In genomic region chr5:44809956-44810276, GRCh38 we compare ENCODE assay signal across 8 cellular contexts. TPM values are rescaled to one million over a fixed set of nuclear protein-coding genes. Genes with fewer than 3 reads are reported as not detected.
DNase-seq lines count a peak whose midpoint lies in the region; ATAC-seq, FAIRE-seq and TF ChIP-seq lines count a peak whose summit lies in the region.

No MANE protein-coding gene starts in this region.

- 2% methylated on average over 8 of the region's 8 CpGs; no CpG with 5 or more reads in 1 of the 2 experiments for WGBS in H1 (ENCODE audit: extremely low coverage in 1 of 2, insufficient coverage in 1 of 2, insufficient read length in 1 of 2, insufficient replicate concordance in 2 of 2, low coverage in 1 of 2, low lambda C conversion rate in 2 of 2, missing lambda C conversion rate in 1 of 2), 2 experiments

- H4K20me1 ChIP-seq in BLaER1 = peaks cover 48% of the 10 kb centered on the region
- peaks cover 5 to 9% of the 10 kb centered on the region in 2 experiments for H4K20me1 ChIP-seq in H1 (replicated peaks in 1 of 2; ENCODE audit: control insufficient read depth in 1 of 2, insufficient read depth in 2 of 2, low read length in 2 of 2)

- H2BK20ac ChIP-seq in H1 (ENCODE audit: low read length) = no peak overlapping the region

- H3K27me3 ChIP-seq in BLaER1 (no peaks in the 10 kb centered on the region), H1 (replicated peaks in 1 of 4; ENCODE audit: control insufficient read depth in 3 of 4, extremely low read depth in 1 of 4, insufficient read depth in 3 of 4, low read length in 3 of 4) (no peaks in the 10 kb centered on the region)

- TF ChIP-seq CTCF in NB4 (IDR thresholded peaks at IDR 0.05; ENCODE audit: low read depth, low read length) = no peak
- no peak for TF ChIP-seq CTCF in H1 (IDR thresholded peaks at IDR 0.05; ENCODE audit: control extremely low read depth in 1 of 3, insufficient read depth in 1 of 3, low read depth in 1 of 3, low read length in 3 of 3)
- TF ChIP-seq CTCF in nephron progenitor cell (IDR thresholded peaks at IDR 0.05) = no peak

- H3K4me3 ChIP-seq in BLaER1 = peak overlapping the region; percentile 94
- peak overlapping the region; percentile 85 for H3K4me3 ChIP-seq in NB4 (ENCODE audit: low read depth, low read length)
- H3K4me3 ChIP-seq in H1 (ENCODE audit: extremely low read depth in 1 of 4, insufficient read depth in 2 of 4, low read depth in 3 of 4, low read length in 4 of 4) = peak overlapping the region; percentile 94 to 97 (median 95)

- TF ChIP-seq POLR2A in NB4 (IDR thresholded peaks at IDR 0.05; ENCODE audit: extremely low read depth, insufficient read length) (no peak), H1 (IDR thresholded peaks at IDR 0.05; ENCODE audit: control extremely low read depth in 1 of 2, low read depth in 2 of 2, low read length in 2 of 2) (no peak)

- H3K36me3 Mint-ChIP-seq in nephron progenitor cell (ENCODE audit: low read depth) = peaks cover 27% of the 10 kb centered on the region

- peak overlapping the region; percentile 87 for H3K27ac ChIP-seq in BLaER1
- no peak overlapping the region for H3K27ac ChIP-seq in H1 (ENCODE audit: low read depth, low read length)

- no peak overlapping the region for H4K5ac ChIP-seq in H1 (ENCODE audit: insufficient read length, low read depth, low read length)

- H3K4me1 Mint-ChIP-seq in nephron progenitor cell = peaks cover 41% of the 10 kb centered on the region

- intact Hi-C loops in sciatic nerve (cut with DNase I) = no loop called here

- CTCF ChIA-PET in H1 (lab: Charles Lee; ENCODE audit: partially characterized antibody) = interaction anchor here (0.7 kb wide), 1 partner anchor 207 kb away, joined by 4 read pairs; no protein-coding TSS in a partner anchor

- no peak overlapping the region for H2BK5ac ChIP-seq in H1 (ENCODE audit: low read depth, low read length)

- no peak for ATAC-seq in sciatic nerve
- no peak for ATAC-seq in activated CD4-positive, CD25-positive, alpha-beta regulatory T cell treated with anti-CD3 and anti-CD28 coated beads, Interleukin-2, amount 50 U/mL, for 24 hours

- no peak overlapping the region for H3K18ac ChIP-seq in H1 (ENCODE audit: extremely low read depth, low read length)

- no peak overlapping the region for H4K91ac ChIP-seq in H1 (replicated peaks; ENCODE audit: insufficient read length, low read length)

- H3K27me3 Mint-ChIP-seq in nephron progenitor cell (ENCODE audit: low read depth, poor library complexity) = no peaks in the 10 kb centered on the region

- peak overlapping the region; percentile 73 for H3K4me2 ChIP-seq in BLaER1
- H3K4me2 ChIP-seq in H1 (ENCODE audit: insufficient read depth in 1 of 2, low read depth in 2 of 2, low read length in 2 of 2) = peak overlapping the region; percentile 77 to 85

- no peak overlapping the region for H3K23ac ChIP-seq in H1 (ENCODE audit: insufficient read length)

- H3K79me2 ChIP-seq in H1 (ENCODE audit: control insufficient read depth in 1 of 2, insufficient read depth in 2 of 2, low read length in 2 of 2) = peaks cover 16 to 60% of the 10 kb centered on the region in 2 experiments

- no peaks in the 10 kb centered on the region for H3K9me3 Mint-ChIP-seq in nephron progenitor cell

- no peaks in the 10 kb centered on the region; the same call in 1 of the 2 replicates for H3K79me1 ChIP-seq in H1 (ENCODE audit: low read depth, low read length)

- no peak for TF ChIP-seq RAD21 in H1 (IDR thresholded peaks at IDR 0.05 in 1 of 2, conservative IDR thresholded peaks at IDR 0.05 in 1 of 2; ENCODE audit: low read depth in 2 of 2, low read length in 2 of 2)

- POLR2A ChIA-PET in H1 (lab: Charles Lee; ENCODE audit: partially characterized antibody) = interaction anchor here (0.5 to 1.8 kb wide), 3 partner anchors 14 to 219 kb away, joined by 3 to 6 read pairs (median 3); no protein-coding TSS in a partner anchor

- no peak overlapping the region for H2AFZ ChIP-seq in H1 (ENCODE audit: low read length)

- no peak overlapping the region for H3K14ac ChIP-seq in H1 (ENCODE audit: insufficient read length)

- H3K36me3 ChIP-seq in BLaER1 = peaks cover 40% of the 10 kb centered on the region
- H3K36me3 ChIP-seq in H1 (ENCODE audit: control insufficient read depth in 2 of 4, insufficient read depth in 4 of 4, low read length in 3 of 4) = peaks cover 2 to 35% (median 24%) of the 10 kb centered on the region in 4 experiments; a peak in 7 of 8 replicates

- no peak for TF ChIP-seq EP300 in H1 (IDR thresholded peaks at IDR 0.05; ENCODE audit: borderline replicate concordance in 1 of 2, low read depth in 2 of 2, low read length in 2 of 2)

- no peak overlapping the region for H2BK12ac ChIP-seq in H1 (ENCODE audit: low read depth, low read length)

- H3K9me3 ChIP-seq in BLaER1 = no peaks in the 10 kb centered on the region
- H3K9me3 ChIP-seq in H1 (ENCODE audit: insufficient read depth in 2 of 2, low read depth in 1 of 2, low read length in 1 of 2) = no peaks in the 10 kb centered on the region

- H3K9ac ChIP-seq in BLaER1 (peak overlapping the region; percentile 89), H1 (replicated peaks in 1 of 4; ENCODE audit: extremely low read depth in 1 of 4, low read depth in 3 of 4, low read length in 3 of 4) (peak overlapping the region in 3 of 4 experiments; percentile 71 to 100 (median 97); a peak in 6 of 7 replicates)

- peak overlapping the region; percentile 99 for H3K4me3 Mint-ChIP-seq in nephron progenitor cell

- H3K27ac Mint-ChIP-seq in nephron progenitor cell = peak overlapping the region; percentile 100

- H3K23me2 ChIP-seq in H1 (ENCODE audit: low read depth, low read length) = no peaks in the 10 kb centered on the region; the same call in 1 of the 2 replicates

- no peak for FAIRE-seq in H1 (lab: Jason Lieb, UNC)

- H3K56ac ChIP-seq in H1 (replicated peaks; ENCODE audit: insufficient read length, low read depth, low read length) = no peak overlapping the region

- H2BK120ac ChIP-seq in H1 (replicated peaks; ENCODE audit: low read depth, low read length) = no peak overlapping the region

- no peak overlapping the region for H4K8ac ChIP-seq in H1 (ENCODE audit: extremely low read depth, insufficient read depth, low read length)

- no peak overlapping the region for H2AK5ac ChIP-seq in H1 (ENCODE audit: low read depth, low read length)

- no peak overlapping the region for H3K4ac ChIP-seq in H1 (replicated peaks; ENCODE audit: insufficient read length, low read depth, low read length)

- peak; percentile 4 for DNase-seq in NB4 (ENCODE audit: low read depth)
- DNase-seq in H1 (ENCODE audit: low read depth in 1 of 2, low spot score in 2 of 2) = no peak
- DNase-seq in nephron progenitor cell = no peak
- DNase-seq in NCI-H69 (lab: John Stamatoyannopoulos, UW) = no peak
- DNase-seq in sciatic nerve (ENCODE audit: low spot score) = no peak
- DNase-seq in NCI-H524 treated with DMSO at 0.1 percent for 48 hours (lab: John Stamatoyannopoulos, UW) = no peak

- peaks cover 22% of the 10 kb centered on the region for H3K4me1 ChIP-seq in BLaER1
- H3K4me1 ChIP-seq in H1 (replicated peaks in 1 of 4; ENCODE audit: control insufficient read depth in 3 of 4, insufficient read depth in 4 of 4, low read length in 3 of 4) = no peaks in the 10 kb centered on the region

- H2BK15ac ChIP-seq in H1 (ENCODE audit: low read length) = no peak overlapping the region

TF ChIP-seq in H1, 55 proteins besides CTCF, POLR2A, EP300 and RAD21:
- no peak for TF ChIP-seq EGR1 (IDR thresholded peaks at IDR 0.05; ENCODE audit: borderline replicate concordance, low read depth, low read length)
- no peak for TF ChIP-seq SIN3A (conservative IDR thresholded peaks at IDR 0.05 in 1 of 2, IDR thresholded peaks at IDR 0.05 in 1 of 2; ENCODE audit: low read depth in 1 of 2, low read length in 2 of 2)
- no peak for TF ChIP-seq YY1 (IDR thresholded peaks at IDR 0.05; ENCODE audit: low read depth, low read length)
- no peak for TF ChIP-seq FOSL1 (IDR thresholded peaks at IDR 0.05; ENCODE audit: insufficient read depth, low read depth, low read length)
- no peak for TF ChIP-seq TBP (IDR thresholded peaks at IDR 0.05; ENCODE audit: low read depth, low read length)
TF ChIP-seq in H1: peak in this region for 0.

RNA-seq across cellular contexts. Expression of gene MRPS30, which starts 1.2 kb away (rescaled TPM):
- 85.2 and 90.9 TPM in 2 replicates for total RNA-seq in H1 (2021; fragmentation: NEBNext Ultra II Directional; extraction: Animal tissue kit (Norgen Biotek cat#: 25700))
- polyA plus RNA-seq in H1 (2011; rRNA removed) = 61.9 and 101 TPM in 2 replicates
- 71.0 TPM for polyA plus RNA-seq in H1 (2011; cell fraction: cytosol; rRNA removed)
- 58.5 TPM for polyA plus RNA-seq in H1 (2011; cell fraction: nucleus; rRNA removed)
- 34.3 to 75.8 TPM (median 42.8 TPM) in 4 replicates for polyA plus RNA-seq in H1 (2012, experiment 1 of 2)
- 35.9 TPM for polyA plus RNA-seq in H1 (2012, experiment 2 of 2)
- 60.1 TPM for polyA plus RNA-seq in H1 (2013, experiment 1 of 2)
- 57.6 TPM for polyA plus RNA-seq in H1 (2013, experiment 2 of 2)
- polyA minus RNA-seq in H1 (2011; rRNA and poly(A)+ RNA removed) = 66.4 and 81.0 TPM in 2 replicates
- polyA minus RNA-seq in H1 (2011; cell fraction: cytosol; rRNA and poly(A)+ RNA removed) = 91.9 TPM
- polyA minus RNA-seq in H1 (2011; cell fraction: nucleus; rRNA and poly(A)+ RNA removed) = 165 TPM
- total RNA-seq in sciatic nerve = 45.5 TPM
